29 cellular contexts compared by ENCODE assay signal in genomic region chrX:70496491-70496890, GRCh38.
"Had no signal": no experiment of that assay in that cellular context is flagged by ENCODE, and none has a peak within 500 bp of the region (broad histone marks: within the 10 kb centered on the region; RNA-seq: fewer than 3 reads in every experiment).

No MANE protein-coding gene starts in this region.

- H3K27me3 ChIP-seq: MG63 had no signal

- H3K27me3 Mint-ChIP-seq: activated CD4-positive, alpha-beta T cell treated with anti-CD3 and anti-CD28 coated beads for 36 hours; activated CD8-positive, alpha-beta memory T cell treated with anti-CD3 and anti-CD28 coated beads, Interleukin-2, amount 10 ng/mL, durations not matched to agents 7 days and 5 days; activated naive CD8-positive, alpha-beta T cell; activated T-helper 17 cell treated with anti-CD3 and anti-CD28 coated beads, Interleukin-2, amount 50 U/mL, for 72 hours had no signal

- H3K4me3 Mint-ChIP-seq: activated CD4-positive, alpha-beta T cell treated with anti-CD3 and anti-CD28 coated beads for 36 hours; activated CD8-positive, alpha-beta memory T cell treated with anti-CD3 and anti-CD28 coated beads, Interleukin-2, amount 10 ng/mL, durations not matched to agents 7 days and 5 days; activated naive CD4-positive, alpha-beta T cell treated with anti-CD3 and anti-CD28 coated beads for 36 hours; activated naive CD8-positive, alpha-beta T cell; activated T-helper 17 cell treated with anti-CD3 and anti-CD28 coated beads, Interleukin-2, amount 50 U/mL, for 72 hours; T-cell had no signal

- H3K27ac ChIP-seq: SK-N-MC, VCaP had no signal

- H3K9me3 Mint-ChIP-seq: activated naive CD4-positive, alpha-beta T cell treated with anti-CD3 and anti-CD28 coated beads for 36 hours; activated T-helper 17 cell treated with anti-CD3 and anti-CD28 coated beads, Interleukin-2, amount 50 U/mL, for 72 hours; T-cell had no signal

- ATAC-seq: activated CD4-positive, alpha-beta T cell treated with anti-CD3 and anti-CD28 coated beads for 36 hours; activated CD8-positive, alpha-beta memory T cell treated with anti-CD3 and anti-CD28 coated beads, Interleukin-2, amount 10 ng/mL, durations not matched to agents 7 days and 5 days; activated T-helper 17 cell treated with anti-CD3 and anti-CD28 coated beads, Interleukin-2, amount 50 U/mL, for 72 hours; Panc1; Right ventricle myocardium inferior; T-cell had no signal

- H3K9me3 ChIP-seq: MG63 had no signal

- DNase-seq: activated CD4-positive, alpha-beta T cell treated with anti-CD3 and anti-CD28 coated beads for 36 hours; activated CD8-positive, alpha-beta memory T cell treated with anti-CD3 and anti-CD28 coated beads, Interleukin-2, amount 10 ng/mL, durations not matched to agents 7 days and 5 days; activated gamma-delta T cell; activated naive CD4-positive, alpha-beta T cell treated with anti-CD3 and anti-CD28 coated beads for 36 hours; activated T-cell treated with anti-CD3 and anti-CD28 coated beads, Interleukin-2, amount 50 U/mL, for 48 hours; amygdala; cerebellar nuclear complex; MG63; MV-4-11; NCI-H1092 treated with DMSO at 0.1 percent for 48 hours; NCI-H1436 treated with DMSO at 0.1 percent for 48 hours; NCI-H187; NCI-H2081; NCI-H2171; NCI-H2227 treated with DMSO at 0.1 percent for 48 hours; NCI-H446 treated with DMSO at 0.1 percent for 48 hours; NCI-H524 treated with DMSO at 0.1 percent for 48 hours; NCI-H748 treated with DMSO at 0.1 percent for 48 hours; OCI-M1; RPMI8226; T-cell; T-helper 2 cell; T1000 had no signal

- H3K27ac Mint-ChIP-seq: activated CD4-positive, alpha-beta T cell treated with anti-CD3 and anti-CD28 coated beads for 36 hours; activated CD8-positive, alpha-beta memory T cell treated with anti-CD3 and anti-CD28 coated beads, Interleukin-2, amount 10 ng/mL, durations not matched to agents 7 days and 5 days; activated naive CD4-positive, alpha-beta T cell treated with anti-CD3 and anti-CD28 coated beads for 36 hours; activated naive CD8-positive, alpha-beta T cell; activated T-helper 17 cell treated with anti-CD3 and anti-CD28 coated beads, Interleukin-2, amount 50 U/mL, for 72 hours; T-cell had no signal
